Comparison of ENCODE assay signal across 9 cellular contexts in genomic region chr11:309979-310572, GRCh38. TPM values are rescaled to one million over a fixed set of nuclear protein-coding genes. Genes with fewer than 3 reads are reported as not detected.
DNase-seq lines count a peak whose midpoint lies in the region; TF ChIP-seq lines count a peak whose summit lies in the region.
"Not testable (repeated sequence)": the region's sequence is repeated elsewhere in the genome, so short reads cannot be mapped to it uniquely, and the experiment has no call there.
"Had no signal": no experiment of that assay in that cellular context is flagged by ENCODE, and none has a peak within 500 bp of the region (broad histone marks: within the 10 kb centered on the region; RNA-seq: fewer than 3 reads in every experiment).

No MANE protein-coding gene starts in this region.

- not testable (repeated sequence) for H3K27me3 Mint-ChIP-seq in CD4-positive, alpha-beta memory T cell; activated CD4-positive, alpha-beta memory T cell treated with anti-CD3 and anti-CD28 coated beads, Interleukin-2, amount 10 ng/mL, durations not matched to agents 7 days and 5 days; osteocyte (ENCODE audit: unreplicated experiment)

- peaks cover 28 to 69% (median 45%) of the 10 kb centered on the region in 4 donors for H3K4me1 Mint-ChIP-seq in CD4-positive, alpha-beta memory T cell
- peaks cover 42% of the 10 kb centered on the region for H3K4me1 Mint-ChIP-seq in activated CD4-positive, alpha-beta memory T cell treated with anti-CD3 and anti-CD28 coated beads, Interleukin-2, amount 10 ng/mL, durations not matched to agents 7 days and 5 days
- peaks cover 60% of the 10 kb centered on the region for H3K4me1 Mint-ChIP-seq in osteocyte (ENCODE audit: unreplicated experiment)

- H3K9me3 ChIP-seq in CD4-positive, alpha-beta memory T cell (ENCODE audit: control insufficient read depth in 1 of 2, low read length in 2 of 2); KOPT-K1 (ENCODE audit: insufficient read depth, low read length, poor library complexity, severe bottlenecking); liver (ENCODE audit: control insufficient read depth in 4 of 4, low read length in 3 of 4); testis: not testable (repeated sequence)

- DNase-seq in CD4-positive, alpha-beta memory T cell, result peak in 1 of 5 donors; percentile 19
- DNase-seq in activated CD4-positive, alpha-beta memory T cell treated with anti-CD3 and anti-CD28 coated beads, Interleukin-2, amount 10 ng/mL, durations not matched to agents 7 days and 5 days; brain microvascular endothelial cell; fibroblast of pulmonary artery (ENCODE audit: low read depth); osteocyte (ENCODE audit: extremely low spot score, unreplicated experiment); testis: not testable (repeated sequence)

- H3K27ac Mint-ChIP-seq in CD4-positive, alpha-beta memory T cell, result peak overlapping the region; percentile 89 to 98 (median 97)
- peak overlapping the region; percentile 99 for H3K27ac Mint-ChIP-seq in activated CD4-positive, alpha-beta memory T cell treated with anti-CD3 and anti-CD28 coated beads, Interleukin-2, amount 10 ng/mL, durations not matched to agents 7 days and 5 days
- peak overlapping the region; percentile 91 for H3K27ac Mint-ChIP-seq in osteocyte (ENCODE audit: unreplicated experiment)

- peak overlapping the region; percentile 79 for H3K27ac ChIP-seq in CD4-positive, alpha-beta memory T cell (ENCODE audit: low read depth, low read length)
- H3K27ac ChIP-seq in KOPT-K1 (ENCODE audit: low read depth, low read length, poor library complexity, severe bottlenecking), result peak overlapping the region; percentile 37
- H3K27ac ChIP-seq in brain microvascular endothelial cell, result not testable (repeated sequence)
- peak overlapping the region; percentile 82 to 92 for H3K27ac ChIP-seq in liver (ENCODE audit: low read depth in 1 of 2, low read length in 2 of 2)
- peak overlapping the region; percentile 85 to 88 for H3K27ac ChIP-seq in testis

- peak overlapping the region; percentile 55 to 71 for H3K4me3 ChIP-seq in CD4-positive, alpha-beta memory T cell (ENCODE audit: low read length in 2 of 2)
- H3K4me3 ChIP-seq in brain microvascular endothelial cell (ENCODE audit: low read depth, low read length), result peak overlapping the region; percentile 48
- peak overlapping the region; percentile 78 for H3K4me3 ChIP-seq in fibroblast of pulmonary artery (replicated peaks; ENCODE audit: low read depth, low read length)
- H3K4me3 ChIP-seq in liver (ENCODE audit: low read depth in 1 of 3, low read length in 3 of 3), result peak overlapping the region; percentile 54 to 92 (median 85)
- peak overlapping the region in 1 of 2 donors; percentile 59 for H3K4me3 ChIP-seq in testis

- POLR2A ChIA-PET in CD4-positive, alpha-beta memory T cell (lab: Charles Lee; ENCODE audit: partially characterized antibody), result interaction anchor here (1.0 to 2.6 kb wide), 18 partner anchors 7 to 197 kb away, joined by 3 to 26 read pairs (median 6); partner anchors contain the start of genes BET1L, NLRP6, PGGHG and PSMD13
- POLR2A ChIA-PET in activated CD4-positive, alpha-beta memory T cell treated with anti-CD3 and anti-CD28 coated beads, Interleukin-2, amount 10 ng/mL, durations not matched to agents 7 days and 5 days (lab: Charles Lee), result interaction anchor here (0.8 to 2.2 kb wide), 12 partner anchors 7 to 106 kb away, joined by 3 to 22 read pairs (median 6); partner anchors contain the start of genes BET1L, PGGHG and RIC8A

- in situ Hi-C loops in brain microvascular endothelial cell (cut with HindIII; ENCODE audit: low pct_ligation_motif_present, low sequenced_read_pairs), result not testable (repeated sequence)

- not testable (repeated sequence) for H3K27me3 ChIP-seq in CD4-positive, alpha-beta memory T cell (ENCODE audit: insufficient read depth, low read length); brain microvascular endothelial cell (replicated peaks); liver (ENCODE audit: control insufficient read depth in 4 of 4, insufficient read depth in 4 of 4, low read length in 3 of 4); testis

- TF ChIP-seq CTCF in brain microvascular endothelial cell (IDR thresholded peaks at IDR 0.05; ENCODE audit: low read depth, low read length, missing control alignments); fibroblast of pulmonary artery (IDR thresholded peaks at IDR 0.05; ENCODE audit: low read length, missing control alignments); liver (IDR thresholded peaks at IDR 0.05; ENCODE audit: low read depth, low read length, missing input control); osteocyte (IDR thresholded peaks at IDR 0.05); testis (IDR thresholded peaks at IDR 0.05): not testable (repeated sequence)

- not testable (repeated sequence) for H3K9me3 Mint-ChIP-seq in CD4-positive, alpha-beta memory T cell; activated CD4-positive, alpha-beta memory T cell treated with anti-CD3 and anti-CD28 coated beads, Interleukin-2, amount 10 ng/mL, durations not matched to agents 7 days and 5 days; osteocyte (ENCODE audit: unreplicated experiment)

- H3K4me1 ChIP-seq in CD4-positive, alpha-beta memory T cell (ENCODE audit: insufficient read depth, low read length), result peaks cover 55% of the 10 kb centered on the region
- peaks cover 4 to 37% (median 19%) of the 10 kb centered on the region in 4 donors for H3K4me1 ChIP-seq in liver (ENCODE audit: control insufficient read depth in 4 of 4, insufficient read depth in 4 of 4, low read length in 3 of 4)
- peaks cover 35% of the 10 kb centered on the region for H3K4me1 ChIP-seq in testis

- not testable (repeated sequence) for TF ChIP-seq RAD21 in liver (IDR thresholded peaks at IDR 0.05)

- peaks cover 20 to 39% of the 10 kb centered on the region in 2 donors for H3K36me3 Mint-ChIP-seq in CD4-positive, alpha-beta memory T cell
- H3K36me3 Mint-ChIP-seq in activated CD4-positive, alpha-beta memory T cell treated with anti-CD3 and anti-CD28 coated beads, Interleukin-2, amount 10 ng/mL, durations not matched to agents 7 days and 5 days (ENCODE audit: low read depth), result peaks cover 43% of the 10 kb centered on the region
- H3K36me3 Mint-ChIP-seq in osteocyte (ENCODE audit: unreplicated experiment), result not testable (repeated sequence)

- H3K36me3 ChIP-seq in CD4-positive, alpha-beta memory T cell (ENCODE audit: insufficient read depth, low read length); KOPT-K1 (ENCODE audit: insufficient read depth, low read length); brain microvascular endothelial cell (replicated peaks); liver (ENCODE audit: control insufficient read depth in 4 of 4, insufficient read depth in 3 of 4, low read depth in 1 of 4, low read length in 3 of 4); testis (ENCODE audit: low read depth, missing control alignments): not testable (repeated sequence)

- intact Hi-C loops in CD4-positive, alpha-beta memory T cell (cut with micrococcal nuclease), result loop anchor here (2.0 to 5.0 kb wide), 3 partner anchors 21 to 207 kb away; partner anchors contain the start of gene PGGHG
- intact Hi-C loops in testis (cut with DNase I; ENCODE audit: low total_unique reads), result not testable (repeated sequence)

- WGBS in liver, result 8% methylated on average over 5 of the region's 18 CpGs
- 0 to 4% methylated on average over 1 to 5 of the region's 18 CpGs for WGBS in testis, 2 donors

- H3K9ac ChIP-seq in liver (ENCODE audit: low read depth in 1 of 2, low read length in 2 of 2), result peak overlapping the region; percentile 76 to 95

- CTCF ChIA-PET in CD4-positive, alpha-beta memory T cell (lab: Charles Lee; ENCODE audit: partially characterized antibody), result interaction anchor here (0.7 to 2.1 kb wide), 8 partner anchors 7 to 141 kb away, joined by 3 to 17 read pairs (median 6); partner anchors contain the start of gene NLRP6
- CTCF ChIA-PET in activated CD4-positive, alpha-beta memory T cell treated with anti-CD3 and anti-CD28 coated beads, Interleukin-2, amount 10 ng/mL, durations not matched to agents 7 days and 5 days (lab: Charles Lee), result interaction anchor here (1.6 kb wide), 1 partner anchor 45 kb away, joined by 6 read pairs; no protein-coding TSS in a partner anchor

- not testable (repeated sequence) for TF ChIP-seq POLR2A in testis (IDR thresholded peaks at IDR 0.05)

- H3K4me3 Mint-ChIP-seq in CD4-positive, alpha-beta memory T cell, result peak overlapping the region; percentile 93 to 96 (median 93)
- H3K4me3 Mint-ChIP-seq in activated CD4-positive, alpha-beta memory T cell treated with anti-CD3 and anti-CD28 coated beads, Interleukin-2, amount 10 ng/mL, durations not matched to agents 7 days and 5 days, result peak overlapping the region; percentile 89
- H3K4me3 Mint-ChIP-seq in osteocyte (ENCODE audit: unreplicated experiment), result peak overlapping the region; percentile 88

RNA-seq across cellular contexts. Expression of gene IFITM2, which starts 2.5 kb away (rescaled TPM):
- 100 to 1,000 TPM; 202 to 203 TPM for total RNA-seq in CD4-positive, alpha-beta memory T cell
- 1,000 to 10,000 TPM; 2,491 to 3,716 TPM for polyA plus RNA-seq in CD4-positive, alpha-beta memory T cell
- 1,000 to 10,000 TPM; 1,637 to 1,643 TPM for total RNA-seq in activated CD4-positive, alpha-beta memory T cell treated with anti-CD3 and anti-CD28 coated beads, Interleukin-2, amount 10 ng/mL, durations not matched to agents 7 days and 5 days
- total RNA-seq in liver (10 to 100 TPM in 1 of 2 donors, 1 to 10 TPM in 1; 8.5 to 49.0 TPM), osteocyte (671 and 698 TPM in 2 replicates), testis (100 to 1,000 TPM; 119 to 169 TPM)
- polyA plus RNA-seq in liver (1,000 to 10,000 TPM in 1 of 2 donors, 100 to 1,000 TPM in 1; 759 to 1,441 TPM), testis (ENCODE audit: insufficient read depth, low read depth, low replicate concordance) (283 TPM)

RNA-seq across cellular contexts. Expression of gene IFITM1, which starts 3.8 kb away (rescaled TPM):
- 100 to 1,000 TPM; 119 to 121 TPM for total RNA-seq in CD4-positive, alpha-beta memory T cell
- 1,000 to 10,000 TPM; 2,073 to 2,173 TPM for polyA plus RNA-seq in CD4-positive, alpha-beta memory T cell
- 1,000 to 10,000 TPM; 1,010 to 1,055 TPM for total RNA-seq in activated CD4-positive, alpha-beta memory T cell treated with anti-CD3 and anti-CD28 coated beads, Interleukin-2, amount 10 ng/mL, durations not matched to agents 7 days and 5 days
- 10 to 100 TPM; 12.6 to 37.4 TPM for total RNA-seq in liver
- 100 to 1,000 TPM in 1 of 2 donors, 10 to 100 TPM in 1; 96.0 to 113 TPM for polyA plus RNA-seq in liver
- 352 and 355 TPM in 2 replicates for total RNA-seq in osteocyte
- 10 to 100 TPM; 63.1 to 93.3 TPM for total RNA-seq in testis
- 146 TPM for polyA plus RNA-seq in testis (ENCODE audit: insufficient read depth, low read depth, low replicate concordance)

RNA-seq across cellular contexts. Expression of gene IFITM3, which starts 10.6 kb away (rescaled TPM):
- 1 to 10 TPM; 6.2 to 7.2 TPM for total RNA-seq in CD4-positive, alpha-beta memory T cell
- polyA plus RNA-seq in CD4-positive, alpha-beta memory T cell, result 100 to 1,000 TPM in 1 of 2 donors, 1 to 10 TPM in 1; 9.1 to 108 TPM
- total RNA-seq in activated CD4-positive, alpha-beta memory T cell treated with anti-CD3 and anti-CD28 coated beads, Interleukin-2, amount 10 ng/mL, durations not matched to agents 7 days and 5 days, result 10 to 100 TPM; 52.3 to 58.8 TPM
- total RNA-seq in liver (100 to 1,000 TPM in 1 of 2 donors, 10 to 100 TPM in 1; 48.6 to 105 TPM), osteocyte (1,725 and 1,814 TPM in 2 replicates), testis (100 to 1,000 TPM; 256 to 459 TPM)
- polyA plus RNA-seq in liver (1,000 to 10,000 TPM; 2,070 to 2,255 TPM), testis (ENCODE audit: insufficient read depth, low read depth, low replicate concordance) (717 TPM)

RNA-seq across cellular contexts. Expression of gene IFITM5, which starts 10.8 kb away (rescaled TPM):
- not detected for total RNA-seq in CD4-positive, alpha-beta memory T cell
- not detected for polyA plus RNA-seq in CD4-positive, alpha-beta memory T cell
- total RNA-seq in activated CD4-positive, alpha-beta memory T cell treated with anti-CD3 and anti-CD28 coated beads, Interleukin-2, amount 10 ng/mL, durations not matched to agents 7 days and 5 days, result not detected
- not detected for total RNA-seq in liver
- polyA plus RNA-seq in liver, result not detected
- total RNA-seq in osteocyte, result not detected in 2 replicates
- total RNA-seq in testis, result not detected
- not detected for polyA plus RNA-seq in testis (ENCODE audit: insufficient read depth, low read depth, low replicate concordance)
- total RNA-seq: cardiac muscle cell had no signal
- polyA plus RNA-seq: cardiac muscle cell had no signal

RNA-seq across cellular contexts. Expression of gene PGGHG, which starts 21.1 kb away (rescaled TPM):
- total RNA-seq in CD4-positive, alpha-beta memory T cell, result 100 to 1,000 TPM; 304 TPM
- 1 to 10 TPM; 3.0 to 5.6 TPM for polyA plus RNA-seq in CD4-positive, alpha-beta memory T cell
- 100 to 1,000 TPM; 113 to 117 TPM for total RNA-seq in activated CD4-positive, alpha-beta memory T cell treated with anti-CD3 and anti-CD28 coated beads, Interleukin-2, amount 10 ng/mL, durations not matched to agents 7 days and 5 days
- total RNA-seq in liver (10 to 100 TPM in 1 of 2 donors, 1 to 10 TPM in 1; 1.3 to 11.4 TPM), osteocyte (39.9 and 43.4 TPM in 2 replicates), testis (10 to 100 TPM; 26.5 to 32.5 TPM)
- polyA plus RNA-seq in liver (1 to 10 TPM; 5.4 to 9.6 TPM), testis (ENCODE audit: insufficient read depth, low read depth, low replicate concordance) (8.2 TPM)

Comparison
In these comparisons a context has a peak if more than half of its experiments do, and no peak if none do; other contexts are left out.
1. RNA of gene IFITM3, which starts 10.6 kb away (total RNA-seq): 1,725 to 1,814 TPM in osteocyte, 256 to 459 TPM in testis, 48.6 to 105 TPM in liver and 52.3 to 58.8 TPM in activated CD4-positive, alpha-beta memory T cell treated with anti-CD3 and anti-CD28 coated beads, Interleukin-2, amount 10 ng/mL, durations not matched to agents 7 days and 5 days; 6.2 to 7.2 TPM in CD4-positive, alpha-beta memory T cell; every median in the first group is over 4 times any median in the second.
2. Peak in every context shown above with its lines, with median percentiles within 50 percentile points of each other: H3K27ac Mint-ChIP-seq and H3K4me3 Mint-ChIP-seq.